12 cellular contexts compared by ENCODE assay signal in the genomic region with DNA sequence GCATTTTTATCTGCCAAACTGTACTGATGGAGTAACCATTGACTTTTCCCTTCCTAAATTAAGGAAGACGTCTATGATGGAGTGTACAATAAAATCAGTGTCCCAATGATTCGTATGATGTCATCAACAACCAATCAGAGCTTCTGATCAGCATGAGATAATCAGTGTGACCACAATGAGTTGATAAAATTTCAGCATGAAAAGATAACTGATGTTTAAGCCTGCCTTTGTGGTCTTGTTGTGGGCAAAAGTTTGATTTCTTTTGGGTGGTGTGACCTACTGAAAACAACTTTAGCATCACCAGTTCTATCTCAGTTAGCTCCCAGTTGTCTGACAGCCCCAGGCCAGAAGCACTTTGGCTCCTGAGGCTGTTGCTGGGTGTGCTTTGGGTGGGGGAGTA. TPM values are rescaled to one million over a fixed set of nuclear protein-coding genes. Genes with fewer than 3 reads are reported as not detected.
DNase-seq lines count a peak whose midpoint lies in the region; ATAC-seq and TF ChIP-seq lines count a peak whose summit lies in the region.
"Had no signal": no experiment of that assay in that cellular context is flagged by ENCODE, and none has a peak within 500 bp of the region (broad histone marks: within the 10 kb centered on the region; RNA-seq: fewer than 3 reads in every experiment).

No MANE protein-coding gene starts in this region.

- DNase-seq in EL, result peak; percentile 41
- DNase-seq in NCI-H226, result peak; percentile 50
- no peak for DNase-seq in NCI-H2227 treated with DMSO at 0.1 percent for 48 hours (lab: John Stamatoyannopoulos, UW)
- DNase-seq in NCI-H446 (lab: John Stamatoyannopoulos, UW), result no peak
- DNase-seq: activated CD4-positive, alpha-beta T cell treated with anti-CD3 and anti-CD28 coated beads for 1 hour; amygdala; DMS 273 treated with DMSO at 0.1 percent for 48 hours; glutamatergic neuron; MG63 had no signal

- H3K36me3 Mint-ChIP-seq in brain, result peaks cover 31% of the 10 kb centered on the region
- H3K36me3 Mint-ChIP-seq in nephron (ENCODE audit: low read depth), result peaks cover 32% of the 10 kb centered on the region

- ATAC-seq in HG03354 (IDR thresholded peaks at IDR 0.05; ENCODE audit: poor library complexity, severe bottlenecking, unreplicated experiment), result no peak

- TF ChIP-seq CTCF in brain (conservative IDR thresholded peaks at IDR 0.05), result no peak
- no peak for TF ChIP-seq CTCF in nephron (IDR thresholded peaks at IDR 0.05; ENCODE audit: unreplicated experiment in 3 of 3)

- H3K4me3 Mint-ChIP-seq in brain, result peak overlapping the region; percentile 53 to 79 (median 66)
- peak overlapping the region; percentile 75 to 83 (median 78) for H3K4me3 Mint-ChIP-seq in nephron

- H3K27me3 Mint-ChIP-seq in brain, result peaks cover 3% of the 10 kb centered on the region
- H3K27me3 Mint-ChIP-seq in nephron (ENCODE audit: low read depth), result no peaks in the 10 kb centered on the region

- H3K27ac Mint-ChIP-seq in brain (peak overlapping the region in 3 of 5 experiments; percentile 59 to 88 (median 68)), nephron (peak overlapping the region in 1 of 3 experiments; percentile 89)

- peaks cover 28% of the 10 kb centered on the region for H3K4me1 Mint-ChIP-seq in brain
- peaks cover 19% of the 10 kb centered on the region for H3K4me1 Mint-ChIP-seq in nephron

- H3K9me3 Mint-ChIP-seq in brain, result peaks cover 0 to 7% (median 0%) of the 10 kb centered on the region in 5 experiments
- no peaks in the 10 kb centered on the region for H3K9me3 Mint-ChIP-seq in nephron

RNA-seq across cellular contexts. Expression of gene PCIF1, which starts 3.3 kb away (rescaled TPM):
- 90.9 TPM for polyA plus RNA-seq in brain (ENCODE audit: insufficient read depth, low read depth, low replicate concordance)

RNA-seq across cellular contexts. Expression of gene PLTP, which starts 25.8 kb away (rescaled TPM):
- 65.5 TPM for polyA plus RNA-seq in brain (ENCODE audit: insufficient read depth, low read depth, low replicate concordance)

RNA-seq across cellular contexts. Expression of gene ZNF335, which starts 34.2 kb away (rescaled TPM):
- polyA plus RNA-seq in brain (ENCODE audit: insufficient read depth, low read depth, low replicate concordance), result 12.5 TPM

RNA-seq across cellular contexts. Expression of gene CTSA, which starts 46.6 kb away (rescaled TPM):
- 89.7 TPM for polyA plus RNA-seq in brain (ENCODE audit: insufficient read depth, low read depth, low replicate concordance)

RNA-seq across cellular contexts. Expression of gene NEURL2, which starts 46.8 kb away (rescaled TPM):
- polyA plus RNA-seq in brain (ENCODE audit: insufficient read depth, low read depth, low replicate concordance), result 1.9 TPM

Comparison
In these comparisons a context has a peak if more than half of its experiments do, and no peak if none do; other contexts are left out.
1. DNase-seq: peak in EL (single experiment) and NCI-H226 (single experiment); none in NCI-H2227 treated with DMSO at 0.1 percent for 48 hours (single experiment) and NCI-H446 (0 of 2).